Comparison of ENCODE assay signal across 9 cellular contexts in the genomic region with DNA sequence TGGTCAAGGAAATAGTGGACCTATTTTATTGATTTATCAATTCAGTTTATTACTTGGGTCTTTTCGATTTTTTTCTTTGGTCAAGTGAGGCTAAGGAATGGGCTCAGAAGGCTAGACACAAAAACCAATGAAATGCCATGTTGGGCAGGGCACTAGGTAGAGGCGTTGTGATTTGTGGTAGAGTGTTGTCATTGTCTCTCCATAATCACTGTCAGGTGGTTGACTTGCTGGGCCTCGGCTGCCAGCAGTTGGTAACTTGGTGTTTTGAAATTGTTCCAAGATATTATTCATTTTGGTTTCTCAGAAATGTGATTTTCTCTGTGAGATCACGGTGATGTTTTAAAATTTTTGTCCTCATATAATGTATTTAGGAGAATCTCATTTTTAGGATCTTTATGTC.
A peak's percentile ranks its signal among the peaks of the same experiment; 100 is the strongest.
DNase-seq lines count a peak whose midpoint lies in the region; ATAC-seq and TF ChIP-seq lines count a peak whose summit lies in the region.
"Had no signal": no experiment of that assay in that cellular context is flagged by ENCODE, and none has a peak within 500 bp of the region (broad histone marks: within the 10 kb centered on the region; RNA-seq: fewer than 3 reads in every experiment).

No MANE protein-coding gene starts in this region.

- 88 to 90% methylated on average over 2 of the region's 4 CpGs for WGBS in mesodermal cell (ENCODE audit: insufficient coverage in 2 of 2), 2 experiments
- 67 to 70% methylated on average over 4 of the region's 4 CpGs for WGBS in thyroid gland, 2 donors

- intact Hi-C loops in thyroid gland (cut with DNase I) (no loop called here), left colon (cut with DNase I, micrococcal nuclease) (no loop called here)

- H3K4me1 ChIP-seq in mesodermal cell (ENCODE audit: control insufficient read depth, insufficient read depth, low read length, poor library complexity, severe bottlenecking) (peaks cover 62% of the 10 kb centered on the region), thyroid gland (peaks cover 29 to 47% of the 10 kb centered on the region in 2 donors)

- no peak for ATAC-seq in left colon

- no peaks in the 10 kb centered on the region for H3K27me3 ChIP-seq in thyroid gland

- TF ChIP-seq CTCF in cardiac fibroblast (IDR thresholded peaks at IDR 0.05; ENCODE audit: low read depth, low read length) (no peak), thyroid gland (IDR thresholded peaks at IDR 0.05) (no peak)

- H3K9me3 ChIP-seq in mesodermal cell (ENCODE audit: control insufficient read depth, low read length), result no peaks in the 10 kb centered on the region
- no peaks in the 10 kb centered on the region for H3K9me3 ChIP-seq in thyroid gland

- no peak for TF ChIP-seq POLR2A in thyroid gland (IDR thresholded peaks at IDR 0.05)

- DNase-seq in activated gamma-delta T cell treated with Interleukin-2 at 50 U/mL for 16 hours, result peak; percentile 5
- DNase-seq in activated gamma-delta T cell (lab: John Stamatoyannopoulos, UW), result no peak
- peak; percentile 39 to 61 for DNase-seq in cardiac fibroblast (ENCODE audit: low read depth in 2 of 2)
- DNase-seq in thyroid gland, result no peak
- no peak for DNase-seq in left colon
- DNase-seq in NCI-H82 treated with DMSO at 0.1 percent for 48 hours (lab: John Stamatoyannopoulos, UW; ENCODE audit: unreplicated experiment), result no peak
- DNase-seq in activated CD4-positive, alpha-beta T cell treated with anti-CD3 and anti-CD28 coated beads, Interleukin-2, amount 50 U/mL, for 1 hour, result no peak
- DNase-seq: effector CD8-positive, alpha-beta T cell had no signal

- H3K4me3 ChIP-seq in cardiac fibroblast (replicated peaks in 1 of 2; ENCODE audit: low read depth in 2 of 2, low read length in 2 of 2) (peak overlapping the region; percentile 54 to 62), mesodermal cell (ENCODE audit: extremely low read depth, insufficient read depth, low read length, poor library complexity, severe bottlenecking) (peak overlapping the region; percentile 20), thyroid gland (replicated peaks in 1 of 3) (peak overlapping the region in 1 of 3 donors; percentile 23)

- H3K27ac ChIP-seq in mesodermal cell (ENCODE audit: low read depth, low read length, severe bottlenecking), result peak overlapping the region; percentile 85
- H3K27ac ChIP-seq in thyroid gland, result peak overlapping the region; percentile 38 to 77 (median 65)

- H3K36me3 ChIP-seq in mesodermal cell (ENCODE audit: control insufficient read depth, insufficient read depth, low read length) (peaks cover 20% of the 10 kb centered on the region), thyroid gland (no peaks in the 10 kb centered on the region)

Comparison
In these comparisons a context has a peak if more than half of its experiments do, and no peak if none do; other contexts are left out.
1. DNase-seq: peak in activated gamma-delta T cell treated with Interleukin-2 at 50 U/mL for 16 hours (single experiment) and cardiac fibroblast (2 of 2); none in activated gamma-delta T cell (single experiment), thyroid gland (0 of 2), left colon (0 of 2), NCI-H82 treated with DMSO at 0.1 percent for 48 hours (single experiment) and activated CD4-positive, alpha-beta T cell treated with anti-CD3 and anti-CD28 coated beads, Interleukin-2, amount 50 U/mL, for 1 hour (single experiment).